ENCODE assay signal across 23 cellular contexts in the genomic region with DNA sequence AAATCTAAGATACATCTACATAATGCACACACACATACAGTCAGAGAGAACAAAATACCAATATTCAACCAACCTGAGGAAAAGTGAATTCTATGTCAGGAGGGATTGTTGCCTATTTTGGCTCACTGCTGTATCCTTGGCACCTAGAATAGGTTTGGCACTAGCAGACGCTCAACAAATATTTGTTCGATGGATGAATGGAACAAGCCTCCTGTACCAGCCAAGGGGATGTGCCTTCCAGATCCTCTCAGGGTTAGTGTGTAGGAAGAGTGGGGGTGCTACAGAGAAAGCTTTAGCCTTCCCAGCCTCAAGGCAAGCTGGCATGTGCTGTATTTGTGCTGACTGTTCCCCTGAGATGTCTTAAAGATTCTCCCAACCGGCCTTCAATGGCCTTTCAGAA.
DNase-seq lines count a peak whose midpoint lies in the region; ATAC-seq and TF ChIP-seq lines count a peak whose summit lies in the region.
"Had no signal": no experiment of that assay in that cellular context is flagged by ENCODE, and none has a peak within 500 bp of the region (broad histone marks: within the 10 kb centered on the region; RNA-seq: fewer than 3 reads in every experiment).

No MANE protein-coding gene starts in this region.

- H4K20me1 ChIP-seq in SU-DHL-6 (ENCODE audit: low read depth, low read length) = no peaks in the 10 kb centered on the region

- no peaks in the 10 kb centered on the region for H3K27me3 ChIP-seq in SU-DHL-6 (ENCODE audit: low read length)
- H3K27me3 ChIP-seq: breast epithelium, neutrophil, thyroid gland had no signal

- peaks cover 15% of the 10 kb centered on the region for H3K9me3 ChIP-seq in SU-DHL-6 (ENCODE audit: insufficient read depth, low read length)
- H3K9me3 ChIP-seq: A549, breast epithelium, Caco-2, neutrophil, thyroid gland had no signal

- ATAC-seq in HG03039 (IDR thresholded peaks at IDR 0.05; ENCODE audit: unreplicated experiment) = no peak
- ATAC-seq: A549; activated CD8-positive, alpha-beta T cell treated with anti-CD3 and anti-CD28 coated beads, Interleukin-2, amount 10 ng/mL, durations not matched to agents 7 days and 5 days; stimulated activated naive CD8-positive, alpha-beta T cell treated with anti-CD3 and anti-CD28 coated beads, Interleukin-15, Interleukin-2, amounts not matched to agents 100 U/mL and 50 U/mL, for 24 hours had no signal

- H3K4me1 Mint-ChIP-seq in T-helper 2 cell treated with Interferon-gamma antibody and Interleukin-4, amounts not matched to agents 5 μg/mL and 100 μg/mL, for 36 hours (ENCODE audit: low read depth) = peaks cover 8% of the 10 kb centered on the region

- no peak overlapping the region for H3K4me2 ChIP-seq in SU-DHL-6 (ENCODE audit: low read depth, low read length, poor library complexity, severe bottlenecking)
- H3K4me2 ChIP-seq: A549 had no signal

- H3K36me3 Mint-ChIP-seq in T-helper 2 cell treated with Interferon-gamma antibody and Interleukin-4, amounts not matched to agents 5 μg/mL and 100 μg/mL, for 36 hours (ENCODE audit: low read depth) = no peaks in the 10 kb centered on the region

- H3K27ac ChIP-seq in SU-DHL-6 (ENCODE audit: low read depth, low read length) = peak overlapping the region; percentile 21; the same call in 1 of the 2 replicates
- H3K27ac ChIP-seq: A549, breast epithelium, neutrophil had no signal

- DNase-seq in SHP77 treated with DMSO at 0.1 percent for 48 hours (lab: John Stamatoyannopoulos, UW) = peak; percentile 14
- no peak for DNase-seq in SHP77 (lab: John Stamatoyannopoulos, UW)
- DNase-seq in NCI-H2081 (lab: John Stamatoyannopoulos, UW) = peak; percentile 89 to 96
- DNase-seq in stimulated activated CD4-positive, alpha-beta T cell treated with anti-CD3 and anti-CD28 coated beads, Interleukin-4, amount 100 ng/mL, for 4 hours = no peak
- no peak for DNase-seq in T-helper 2 cell treated with Interferon-gamma antibody and Interleukin-4, amounts not matched to agents 5 μg/mL and 100 μg/mL, for 36 hours (ENCODE audit: low spot score)
- no peak for DNase-seq in activated CD4-positive, alpha-beta T cell treated with anti-CD3 and anti-CD28 coated beads, Interleukin-2, amount 50 U/mL, for 1 hour
- DNase-seq: activated CD4-positive, CD25-positive, alpha-beta regulatory T cell treated with anti-CD3 and anti-CD28 coated beads, Interleukin-2, amount 50 U/mL, for 72 hours; activated CD8-positive, alpha-beta T cell treated with anti-CD3 and anti-CD28 coated beads, Interleukin-2, amount 10 ng/mL, durations not matched to agents 7 days and 5 days; activated gamma-delta T cell treated with Interleukin-2 at 50 U/mL for 16 hours; Caco-2; cortex of kidney; IMR-90; NCI-H1436; NCI-H226; stimulated activated CD4-positive, alpha-beta T cell treated with anti-CD3 and anti-CD28 coated beads, Interleukin-4, amount 100 ng/mL, for 24 hours; stimulated activated naive CD8-positive, alpha-beta T cell treated with anti-CD3 and anti-CD28 coated beads, Interleukin-15, Interleukin-2, amounts not matched to agents 100 U/mL and 50 U/mL, for 24 hours; T1000 had no signal

- TF ChIP-seq CTCF in SU-DHL-6 (IDR thresholded peaks at IDR 0.05; ENCODE audit: insufficient read depth, low read length, poor library complexity, severe bottlenecking) = no peak

- H3K79me2 ChIP-seq in SU-DHL-6 (ENCODE audit: insufficient read depth, low read length) = 0 out of 2 replicates have a peak, but pooled peaks cover 4% of the 10 kb centered on the region

- no peaks in the 10 kb centered on the region for H3K9me2 ChIP-seq in SU-DHL-6 (replicated peaks; ENCODE audit: insufficient read depth, low read length)

- H3K9ac ChIP-seq in SU-DHL-6 (ENCODE audit: low read length) = no peak overlapping the region

- peaks cover 38% of the 10 kb centered on the region for H3F3A ChIP-seq in SU-DHL-6 (ENCODE audit: insufficient read depth)

- no peak overlapping the region for H2AFZ ChIP-seq in SU-DHL-6 (ENCODE audit: low read depth, low read length, severe bottlenecking)

- peaks cover 14% of the 10 kb centered on the region for H3K9me3 Mint-ChIP-seq in T-helper 2 cell treated with Interferon-gamma antibody and Interleukin-4, amounts not matched to agents 5 μg/mL and 100 μg/mL, for 36 hours

- H3K4me3 Mint-ChIP-seq in T-helper 2 cell treated with Interferon-gamma antibody and Interleukin-4, amounts not matched to agents 5 μg/mL and 100 μg/mL, for 36 hours = no peak overlapping the region
- H3K4me3 Mint-ChIP-seq: activated CD8-positive, alpha-beta T cell treated with anti-CD3 and anti-CD28 coated beads, Interleukin-2, amount 10 ng/mL, durations not matched to agents 7 days and 5 days had no signal

- no peaks in the 10 kb centered on the region for H3K27me3 Mint-ChIP-seq in T-helper 2 cell treated with Interferon-gamma antibody and Interleukin-4, amounts not matched to agents 5 μg/mL and 100 μg/mL, for 36 hours (ENCODE audit: low read depth)

- no peak overlapping the region for H3K27ac Mint-ChIP-seq in T-helper 2 cell treated with Interferon-gamma antibody and Interleukin-4, amounts not matched to agents 5 μg/mL and 100 μg/mL, for 36 hours
- H3K27ac Mint-ChIP-seq: activated CD8-positive, alpha-beta T cell treated with anti-CD3 and anti-CD28 coated beads, Interleukin-2, amount 10 ng/mL, durations not matched to agents 7 days and 5 days had no signal

- no peaks in the 10 kb centered on the region; the same call in 1 of the 2 replicates for H3K36me3 ChIP-seq in SU-DHL-6 (ENCODE audit: low read length)
- H3K36me3 ChIP-seq: breast epithelium, neutrophil, thyroid gland had no signal

- H3K4me3 ChIP-seq in SU-DHL-6 (ENCODE audit: insufficient read depth, low read length, poor library complexity, severe bottlenecking) = no peak overlapping the region
- H3K4me3 ChIP-seq: A549, breast epithelium, thyroid gland had no signal

Comparison
In these comparisons a context has a peak if more than half of its experiments do, and no peak if none do; other contexts are left out.
1. DNase-seq: peak in SHP77 treated with DMSO at 0.1 percent for 48 hours (single experiment) and NCI-H2081 (2 of 2); none in SHP77 (0 of 2), stimulated activated CD4-positive, alpha-beta T cell treated with anti-CD3 and anti-CD28 coated beads, Interleukin-4, amount 100 ng/mL, for 4 hours (0 of 2), T-helper 2 cell treated with Interferon-gamma antibody and Interleukin-4, amounts not matched to agents 5 μg/mL and 100 μg/mL, for 36 hours (single experiment) and activated CD4-positive, alpha-beta T cell treated with anti-CD3 and anti-CD28 coated beads, Interleukin-2, amount 50 U/mL, for 1 hour (single experiment).